Comparison of ENCODE assay signal across 18 cellular contexts in the genomic region with DNA sequence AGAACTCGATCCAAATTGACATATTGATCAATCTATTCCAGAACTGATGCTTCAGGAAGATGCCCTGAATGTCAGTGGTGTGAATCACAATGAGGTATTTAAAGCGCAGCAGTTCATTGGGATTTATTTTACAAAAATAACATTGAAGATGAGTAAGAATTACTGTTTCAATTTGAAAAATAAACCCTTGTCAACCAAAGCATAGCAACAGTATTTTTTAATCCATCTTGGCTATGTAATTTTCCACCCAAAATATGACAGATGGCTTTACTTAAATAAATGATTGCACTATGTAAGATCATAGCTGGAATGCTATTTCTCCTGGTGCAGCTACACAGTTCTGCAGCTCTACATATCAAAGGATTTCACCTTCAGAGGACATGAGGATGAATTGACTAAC.
"Had no signal": no experiment of that assay in that cellular context is flagged by ENCODE, and none has a peak within 500 bp of the region (broad histone marks: within the 10 kb centered on the region; RNA-seq: fewer than 3 reads in every experiment).

No MANE protein-coding gene starts in this region.

- H3K4me3 ChIP-seq: body of pancreas, gastroesophageal sphincter, lung, SJSA1, upper lobe of right lung had no signal

- H3K36me3 ChIP-seq: gastroesophageal sphincter, SJSA1, upper lobe of right lung had no signal

- H3K27me3 ChIP-seq: body of pancreas, gastroesophageal sphincter, SJSA1, upper lobe of right lung had no signal

- H3K27ac ChIP-seq: body of pancreas, gastroesophageal sphincter, SJSA1, upper lobe of right lung had no signal

- DNase-seq: activated CD4-positive, alpha-beta memory T cell treated with anti-CD3 and anti-CD28 coated beads, Interleukin-2, amount 10 ng/mL, durations not matched to agents 7 days and 5 days; activated CD4-positive, alpha-beta T cell treated with anti-CD3 and anti-CD28 coated beads for 36 hours; activated CD8-positive, alpha-beta memory T cell treated with anti-CD3 and anti-CD28 coated beads, Interleukin-2, amount 50 U/mL, for 4 hours; activated naive CD4-positive, alpha-beta T cell; activated naive CD8-positive, alpha-beta T cell treated with anti-CD3 and anti-CD28 coated beads, Interleukin-2, amount 50 U/mL, for 24 hours; body of pancreas; dermis blood vessel endothelial cell; hypothalamus; naive thymus-derived CD4-positive, alpha-beta T cell; right cardiac atrium; small intestine; T-helper 9 cell; upper lobe of right lung had no signal

- H3K9me3 ChIP-seq: body of pancreas, gastroesophageal sphincter, SJSA1, upper lobe of right lung had no signal

- H3K27me3 Mint-ChIP-seq: activated CD4-positive, alpha-beta memory T cell treated with anti-CD3 and anti-CD28 coated beads, Interleukin-2, amount 10 ng/mL, durations not matched to agents 7 days and 5 days; activated CD4-positive, alpha-beta T cell treated with anti-CD3 and anti-CD28 coated beads for 36 hours; activated naive CD8-positive, alpha-beta T cell treated with anti-CD3 and anti-CD28 coated beads, Interleukin-2, amount 50 U/mL, for 24 hours; naive thymus-derived CD4-positive, alpha-beta T cell had no signal

- ATAC-seq: activated CD4-positive, alpha-beta T cell treated with anti-CD3 and anti-CD28 coated beads for 36 hours; activated naive CD8-positive, alpha-beta T cell treated with anti-CD3 and anti-CD28 coated beads, Interleukin-2, amount 50 U/mL, for 24 hours; body of pancreas; esophagus mucosa; gastroesophageal sphincter; naive thymus-derived CD4-positive, alpha-beta T cell; right cardiac atrium; stimulated activated effector memory CD8-positive, alpha-beta T cell treated with anti-CD3 and anti-CD28 coated beads, Interleukin-12 subunit alpha, Interleukin-12 subunit beta, amount 100 ng/mL, for 72 hours; upper lobe of right lung had no signal

- H3K9me3 Mint-ChIP-seq: activated naive CD8-positive, alpha-beta T cell treated with anti-CD3 and anti-CD28 coated beads, Interleukin-2, amount 50 U/mL, for 24 hours had no signal

- H3K4me1 ChIP-seq: body of pancreas, SJSA1, upper lobe of right lung had no signal

- H3K4me1 Mint-ChIP-seq: activated CD4-positive, alpha-beta memory T cell treated with anti-CD3 and anti-CD28 coated beads, Interleukin-2, amount 10 ng/mL, durations not matched to agents 7 days and 5 days; activated CD4-positive, alpha-beta T cell treated with anti-CD3 and anti-CD28 coated beads for 36 hours; activated naive CD8-positive, alpha-beta T cell treated with anti-CD3 and anti-CD28 coated beads, Interleukin-2, amount 50 U/mL, for 24 hours; naive thymus-derived CD4-positive, alpha-beta T cell; stimulated activated effector memory CD8-positive, alpha-beta T cell treated with anti-CD3 and anti-CD28 coated beads, Interleukin-12 subunit alpha, Interleukin-12 subunit beta, amount 100 ng/mL, for 72 hours had no signal

- H3K4me3 Mint-ChIP-seq: activated CD4-positive, alpha-beta memory T cell treated with anti-CD3 and anti-CD28 coated beads, Interleukin-2, amount 10 ng/mL, durations not matched to agents 7 days and 5 days; activated CD4-positive, alpha-beta T cell treated with anti-CD3 and anti-CD28 coated beads for 36 hours; activated naive CD8-positive, alpha-beta T cell treated with anti-CD3 and anti-CD28 coated beads, Interleukin-2, amount 50 U/mL, for 24 hours; naive thymus-derived CD4-positive, alpha-beta T cell; stimulated activated effector memory CD8-positive, alpha-beta T cell treated with anti-CD3 and anti-CD28 coated beads, Interleukin-12 subunit alpha, Interleukin-12 subunit beta, amount 100 ng/mL, for 72 hours had no signal

- H3K36me3 Mint-ChIP-seq: naive thymus-derived CD4-positive, alpha-beta T cell; stimulated activated effector memory CD8-positive, alpha-beta T cell treated with anti-CD3 and anti-CD28 coated beads, Interleukin-12 subunit alpha, Interleukin-12 subunit beta, amount 100 ng/mL, for 72 hours had no signal
